ENCODE assay signal across 1 cellular context in genomic region chr6:82248233-82248735, GRCh38.
TF ChIP-seq lines count a peak whose summit lies in the region.

No MANE protein-coding gene starts in this region.

TF ChIP-seq in HepG2, 621 proteins besides CTCF, POLR2A, EP300 and RAD21 (continued from another document and continues in another):
- TF ChIP-seq, protein P1, sequence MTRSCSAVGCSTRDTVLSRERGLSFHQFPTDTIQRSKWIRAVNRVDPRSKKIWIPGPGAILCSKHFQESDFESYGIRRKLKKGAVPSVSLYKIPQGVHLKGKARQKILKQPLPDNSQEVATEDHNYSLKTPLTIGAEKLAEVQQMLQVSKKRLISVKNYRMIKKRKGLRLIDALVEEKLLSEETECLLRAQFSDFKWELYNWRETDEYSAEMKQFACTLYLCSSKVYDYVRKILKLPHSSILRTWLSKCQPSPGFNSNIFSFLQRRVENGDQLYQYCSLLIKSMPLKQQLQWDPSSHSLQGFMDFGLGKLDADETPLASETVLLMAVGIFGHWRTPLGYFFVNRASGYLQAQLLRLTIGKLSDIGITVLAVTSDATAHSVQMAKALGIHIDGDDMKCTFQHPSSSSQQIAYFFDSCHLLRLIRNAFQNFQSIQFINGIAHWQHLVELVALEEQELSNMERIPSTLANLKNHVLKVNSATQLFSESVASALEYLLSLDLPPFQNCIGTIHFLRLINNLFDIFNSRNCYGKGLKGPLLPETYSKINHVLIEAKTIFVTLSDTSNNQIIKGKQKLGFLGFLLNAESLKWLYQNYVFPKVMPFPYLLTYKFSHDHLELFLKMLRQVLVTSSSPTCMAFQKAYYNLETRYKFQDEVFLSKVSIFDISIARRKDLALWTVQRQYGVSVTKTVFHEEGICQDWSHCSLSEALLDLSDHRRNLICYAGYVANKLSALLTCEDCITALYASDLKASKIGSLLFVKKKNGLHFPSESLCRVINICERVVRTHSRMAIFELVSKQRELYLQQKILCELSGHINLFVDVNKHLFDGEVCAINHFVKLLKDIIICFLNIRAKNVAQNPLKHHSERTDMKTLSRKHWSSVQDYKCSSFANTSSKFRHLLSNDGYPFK (CRISPR knock-in tag; IDR thresholded peaks at IDR 0.05; ENCODE audit: borderline replicate concordance): no peak
- TF ChIP-seq ZFYVE20 (CRISPR knock-in tag; IDR thresholded peaks at IDR 0.05; ENCODE audit: borderline replicate concordance, low read depth) (no peak), CREB1 (IDR thresholded peaks at IDR 0.05) (no peak), CREB1 (CRISPR knock-in tag; IDR thresholded peaks at IDR 0.05) (peak; percentile 59; the same call in 1 of the 2 replicates), ZFP91 (CRISPR knock-in tag; IDR thresholded peaks at IDR 0.05; ENCODE audit: borderline replicate concordance) (no peak), ZNF17 (CRISPR knock-in tag; IDR thresholded peaks at IDR 0.05) (no peak), SP140L (CRISPR knock-in tag; IDR thresholded peaks at IDR 0.05; ENCODE audit: borderline replicate concordance) (no peak), ZFP41 (CRISPR knock-in tag; IDR thresholded peaks at IDR 0.05; ENCODE audit: borderline replicate concordance) (no peak), SALL1 (CRISPR knock-in tag; IDR thresholded peaks at IDR 0.05) (peak; percentile 55), ZNF558 (CRISPR knock-in tag; IDR thresholded peaks at IDR 0.05; ENCODE audit: borderline replicate concordance) (0 out of 2 replicates have a peak, but pooled peaks have one; percentile 0), ZNF550 (CRISPR knock-in tag; IDR thresholded peaks at IDR 0.05; ENCODE audit: borderline replicate concordance) (no peak), MEIS1 (CRISPR knock-in tag; IDR thresholded peaks at IDR 0.05; ENCODE audit: borderline replicate concordance) (peak; percentile 67; the same call in 1 of the 2 replicates), IRF9 (CRISPR knock-in tag; IDR thresholded peaks at IDR 0.05; ENCODE audit: borderline replicate concordance) (no peak), NR2C2 (CRISPR knock-in tag; IDR thresholded peaks at IDR 0.05; ENCODE audit: borderline replicate concordance) (peak; percentile 27; the same call in 1 of the 2 replicates), SOX13 (IDR thresholded peaks at IDR 0.05) (no peak), SOX13 (CRISPR knock-in tag; conservative IDR thresholded peaks at IDR 0.05 in 1 of 2, IDR thresholded peaks at IDR 0.05 in 1 of 2) (peak in 1 of 2 experiments; percentile 38; a peak in 2 of 4 replicates), HOXA7 (CRISPR knock-in tag; IDR thresholded peaks at IDR 0.05) (no peak), ZNF333 (CRISPR knock-in tag; IDR thresholded peaks at IDR 0.05; ENCODE audit: borderline replicate concordance) (no peak), AGO1 (IDR thresholded peaks at IDR 0.05; ENCODE audit: low read depth, low read length, poor library complexity, severe bottlenecking) (no peak), ZNF225 (CRISPR knock-in tag; IDR thresholded peaks at IDR 0.05) (no peak; the same call in 1 of the 2 replicates), TBX3 (IDR thresholded peaks at IDR 0.05; ENCODE audit: borderline replicate concordance) (no peak), ZNF552 (CRISPR knock-in tag; IDR thresholded peaks at IDR 0.05; ENCODE audit: borderline replicate concordance) (no peak), NFIC (IDR thresholded peaks at IDR 0.05; ENCODE audit: low read length) (peak; percentile 23; the same call in 1 of the 2 replicates), LBX2 (CRISPR knock-in tag; IDR thresholded peaks at IDR 0.05; ENCODE audit: borderline replicate concordance) (no peak), TFE3 (CRISPR knock-in tag; IDR thresholded peaks at IDR 0.05) (peak; percentile 57; the same call in 1 of the 2 replicates), ZNF878 (CRISPR knock-in tag; IDR thresholded peaks at IDR 0.05) (no peak), BCL6 (CRISPR knock-in tag; IDR thresholded peaks at IDR 0.05) (peak; percentile 52; the same call in 1 of the 2 replicates), CBFB (CRISPR knock-in tag; IDR thresholded peaks at IDR 0.05) (no peak), POLR2AphosphoS2 (IDR thresholded peaks at IDR 0.05; ENCODE audit: low read depth, low read length) (no peak), SAP130 (CRISPR knock-in tag; IDR thresholded peaks at IDR 0.05; ENCODE audit: low read depth) (peak; percentile 55), CHCHD3 (CRISPR knock-in tag; IDR thresholded peaks at IDR 0.05) (no peak), ONECUT2 (CRISPR knock-in tag; IDR thresholded peaks at IDR 0.05) (peak; percentile 95), SP4 (CRISPR knock-in tag; IDR thresholded peaks at IDR 0.05) (0 out of 2 replicates have a peak, but pooled peaks have one; percentile 10), MIXL1 (CRISPR knock-in tag; IDR thresholded peaks at IDR 0.05) (peak; percentile 68; the same call in 1 of the 2 replicates), NR2F1 (CRISPR knock-in tag; IDR thresholded peaks at IDR 0.05) (0 out of 4 replicates have a peak, but pooled peaks of 1 of the 2 experiments have one; percentile 8), HNF1B (CRISPR knock-in tag; IDR thresholded peaks at IDR 0.05) (no peak), TBL1XR1 (IDR thresholded peaks at IDR 0.05; ENCODE audit: borderline replicate concordance, low read length, partially characterized antibody) (peak; percentile 20), HIVEP1 (CRISPR knock-in tag; IDR thresholded peaks at IDR 0.05) (no peak), HOXA3 (CRISPR knock-in tag; IDR thresholded peaks at IDR 0.05) (peak; percentile 13; the same call in 1 of the 2 replicates), PAX8 (CRISPR knock-in tag; IDR thresholded peaks at IDR 0.05; ENCODE audit: borderline replicate concordance) (no peak), SOX6 (IDR thresholded peaks at IDR 0.05) (no peak), SOX6 (CRISPR knock-in tag; IDR thresholded peaks at IDR 0.05) (0 out of 2 replicates have a peak, but pooled peaks have one; percentile 17), PAWR (CRISPR knock-in tag; IDR thresholded peaks at IDR 0.05; ENCODE audit: borderline replicate concordance) (no peak)
- TF ChIP-seq, protein P2, sequence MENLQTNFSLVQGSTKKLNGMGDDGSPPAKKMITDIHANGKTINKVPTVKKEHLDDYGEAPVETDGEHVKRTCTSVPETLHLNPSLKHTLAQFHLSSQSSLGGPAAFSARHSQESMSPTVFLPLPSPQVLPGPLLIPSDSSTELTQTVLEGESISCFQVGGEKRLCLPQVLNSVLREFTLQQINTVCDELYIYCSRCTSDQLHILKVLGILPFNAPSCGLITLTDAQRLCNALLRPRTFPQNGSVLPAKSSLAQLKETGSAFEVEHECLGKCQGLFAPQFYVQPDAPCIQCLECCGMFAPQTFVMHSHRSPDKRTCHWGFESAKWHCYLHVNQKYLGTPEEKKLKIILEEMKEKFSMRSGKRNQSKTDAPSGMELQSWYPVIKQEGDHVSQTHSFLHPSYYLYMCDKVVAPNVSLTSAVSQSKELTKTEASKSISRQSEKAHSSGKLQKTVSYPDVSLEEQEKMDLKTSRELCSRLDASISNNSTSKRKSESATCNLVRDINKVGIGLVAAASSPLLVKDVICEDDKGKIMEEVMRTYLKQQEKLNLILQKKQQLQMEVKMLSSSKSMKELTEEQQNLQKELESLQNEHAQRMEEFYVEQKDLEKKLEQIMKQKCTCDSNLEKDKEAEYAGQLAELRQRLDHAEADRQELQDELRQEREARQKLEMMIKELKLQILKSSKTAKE (CRISPR knock-in tag; IDR thresholded peaks at IDR 0.05; ENCODE audit: borderline replicate concordance): peak; percentile 35; the same call in 1 of the 2 replicates
- TF ChIP-seq, protein P3, sequence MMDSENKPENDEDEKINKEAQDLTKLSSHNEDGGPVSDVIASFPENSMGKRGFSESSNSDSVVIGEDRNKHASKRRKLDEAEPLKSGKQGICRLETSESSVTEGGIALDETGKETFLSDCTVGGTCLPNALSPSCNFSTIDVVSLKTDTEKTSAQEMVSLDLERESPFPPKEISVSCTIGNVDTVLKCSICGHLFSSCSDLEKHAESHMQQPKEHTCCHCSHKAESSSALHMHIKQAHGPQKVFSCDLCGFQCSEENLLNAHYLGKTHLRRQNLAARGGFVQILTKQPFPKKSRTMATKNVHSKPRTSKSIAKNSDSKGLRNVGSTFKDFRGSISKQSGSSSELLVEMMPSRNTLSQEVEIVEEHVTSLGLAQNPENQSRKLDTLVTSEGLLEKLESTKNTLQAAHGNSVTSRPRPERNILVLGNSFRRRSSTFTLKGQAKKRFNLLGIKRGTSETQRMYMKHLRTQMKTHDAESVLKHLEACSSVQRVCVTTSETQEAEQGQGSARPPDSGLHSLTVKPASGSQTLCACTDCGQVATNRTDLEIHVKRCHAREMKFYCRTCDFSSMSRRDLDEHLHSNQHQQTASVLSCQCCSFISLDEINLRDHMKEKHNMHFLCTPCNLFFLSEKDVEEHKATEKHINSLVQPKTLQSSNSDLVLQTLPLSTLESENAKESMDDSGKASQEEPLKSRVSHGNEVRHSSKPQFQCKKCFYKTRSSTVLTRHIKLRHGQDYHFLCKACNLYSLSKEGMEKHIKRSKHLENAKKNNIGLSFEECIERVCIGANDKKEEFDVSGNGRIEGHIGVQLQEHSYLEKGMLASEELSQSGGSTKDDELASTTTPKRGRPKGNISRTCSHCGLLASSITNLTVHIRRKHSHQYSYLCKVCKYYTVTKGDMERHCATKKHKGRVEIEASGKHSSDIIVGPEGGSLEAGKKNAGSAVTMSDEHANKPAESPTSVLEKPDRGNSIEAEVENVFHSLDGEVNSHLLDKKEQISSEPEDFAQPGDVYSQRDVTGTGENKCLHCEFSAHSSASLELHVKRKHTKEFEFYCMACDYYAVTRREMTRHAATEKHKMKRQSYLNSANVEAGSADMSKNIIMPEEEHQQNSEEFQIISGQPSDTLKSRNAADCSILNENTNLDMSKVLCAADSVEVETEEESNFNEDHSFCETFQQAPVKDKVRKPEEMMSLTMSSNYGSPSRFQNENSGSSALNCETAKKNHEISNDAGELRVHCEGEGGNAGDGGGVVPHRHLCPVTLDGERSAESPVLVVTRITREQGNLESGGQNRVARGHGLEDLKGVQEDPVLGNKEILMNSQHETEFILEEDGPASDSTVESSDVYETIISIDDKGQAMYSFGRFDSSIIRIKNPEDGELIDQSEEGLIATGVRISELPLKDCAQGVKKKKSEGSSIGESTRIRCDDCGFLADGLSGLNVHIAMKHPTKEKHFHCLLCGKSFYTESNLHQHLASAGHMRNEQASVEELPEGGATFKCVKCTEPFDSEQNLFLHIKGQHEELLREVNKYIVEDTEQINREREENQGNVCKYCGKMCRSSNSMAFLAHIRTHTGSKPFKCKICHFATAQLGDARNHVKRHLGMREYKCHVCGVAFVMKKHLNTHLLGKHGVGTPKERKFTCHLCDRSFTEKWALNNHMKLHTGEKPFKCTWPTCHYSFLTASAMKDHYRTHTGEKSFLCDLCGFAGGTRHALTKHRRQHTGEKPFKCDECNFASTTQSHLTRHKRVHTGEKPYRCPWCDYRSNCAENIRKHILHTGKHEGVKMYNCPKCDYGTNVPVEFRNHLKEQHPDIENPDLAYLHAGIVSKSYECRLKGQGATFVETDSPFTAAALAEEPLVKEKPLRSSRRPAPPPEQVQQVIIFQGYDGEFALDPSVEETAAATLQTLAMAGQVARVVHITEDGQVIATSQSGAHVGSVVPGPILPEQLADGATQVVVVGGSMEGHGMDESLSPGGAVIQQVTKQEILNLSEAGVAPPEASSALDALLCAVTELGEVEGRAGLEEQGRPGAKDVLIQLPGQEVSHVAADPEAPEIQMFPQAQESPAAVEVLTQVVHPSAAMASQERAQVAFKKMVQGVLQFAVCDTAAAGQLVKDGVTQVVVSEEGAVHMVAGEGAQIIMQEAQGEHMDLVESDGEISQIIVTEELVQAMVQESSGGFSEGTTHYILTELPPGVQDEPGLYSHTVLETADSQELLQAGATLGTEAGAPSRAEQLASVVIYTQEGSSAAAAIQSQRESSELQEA (CRISPR knock-in tag; IDR thresholded peaks at IDR 0.05; ENCODE audit: not compliant biosample characterization): no peak
